8 cellular contexts compared by ENCODE assay signal in the genomic region with DNA sequence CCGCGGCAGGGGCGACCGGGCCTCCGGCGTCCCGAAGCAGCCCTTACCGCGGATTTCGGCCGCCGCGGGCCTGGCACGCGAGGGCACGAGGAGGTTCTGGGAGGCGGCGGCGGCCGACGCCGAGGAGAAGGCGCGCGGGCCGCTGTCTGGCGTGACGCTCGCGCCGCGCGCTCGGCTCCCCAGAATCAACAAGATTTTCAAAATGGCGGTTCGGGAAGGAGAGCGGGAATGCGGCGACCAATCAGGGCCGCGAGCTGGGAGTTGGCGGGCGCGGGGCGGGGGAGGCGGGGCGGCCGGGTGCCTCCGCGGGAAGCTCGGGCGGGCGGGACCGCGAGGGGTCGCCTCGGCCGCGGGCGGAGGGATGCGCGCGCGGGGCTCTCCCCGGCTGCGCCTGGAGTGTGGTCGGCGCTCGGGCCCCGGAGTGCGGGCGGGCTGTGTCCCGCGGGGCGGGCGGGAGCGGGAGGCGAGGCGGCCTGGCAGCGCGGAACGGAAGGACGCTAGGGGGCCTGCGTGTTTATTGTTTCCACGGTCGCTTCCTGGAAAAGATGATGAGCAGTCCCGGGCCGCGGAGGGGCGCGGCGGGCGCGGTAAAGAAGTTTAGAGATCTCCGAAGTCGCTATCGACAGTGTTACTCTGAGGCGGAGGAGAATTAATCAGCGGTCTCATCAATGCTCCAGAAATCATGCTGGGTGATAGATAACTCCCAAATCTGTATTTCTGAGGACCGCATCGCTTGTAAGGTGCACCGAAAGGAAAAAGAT. TPM values are rescaled to one million over a fixed set of nuclear protein-coding genes. Genes with fewer than 3 reads are reported as not detected.
DNase-seq lines count a peak whose midpoint lies in the region; ATAC-seq and TF ChIP-seq lines count a peak whose summit lies in the region.

Gene DEK (minus strand): TSS at position 193 of the 761 bp plus-strand sequence. CDS start 543 bp downstream, outside the sequence.

- H4K20me1 ChIP-seq in PC-3 (ENCODE audit: low read length), result peaks cover 37% of the 10 kb centered on the region

- H3K9me2 ChIP-seq in PC-3 (replicated peaks; ENCODE audit: low read length), result no peaks in the 10 kb centered on the region

- no peaks in the 10 kb centered on the region for H3K9me3 ChIP-seq in PC-3 (ENCODE audit: low read length)
- H3K9me3 ChIP-seq in esophagus (ENCODE audit: control insufficient read depth in 2 of 2, insufficient read depth in 1 of 2, low read depth in 1 of 2, low read length in 1 of 2), result no peaks in the 10 kb centered on the region
- H3K9me3 ChIP-seq in mucosa of stomach (ENCODE audit: control insufficient read depth, low read length), result no peaks in the 10 kb centered on the region

- no TSS peak for BruUV-seq in PC-3 (replicated peaks; lab: Mats Ljungman, UMichigan)

- H3K36me3 ChIP-seq in PC-3 (ENCODE audit: low read depth, low read length), result peaks cover 12% of the 10 kb centered on the region; the same call in 1 of the 2 replicates
- H3K36me3 ChIP-seq in esophagus (ENCODE audit: control insufficient read depth in 2 of 2, insufficient read depth in 2 of 2, low read length in 1 of 2), result no peaks in the 10 kb centered on the region
- H3K36me3 ChIP-seq in mucosa of stomach (ENCODE audit: control insufficient read depth, insufficient read depth, low read length), result no peaks in the 10 kb centered on the region

- POLR2A ChIA-PET in PC-3 (lab: Charles Lee; ENCODE audit: unreplicated experiment), result interaction anchor here (0.6 to 1.0 kb wide), 4 partner anchors 36 to 167 kb away, joined by 3 to 10 read pairs (median 7); partner anchors contain the start of gene RNF144B

- ATAC-seq in GM21529 (IDR thresholded peaks at IDR 0.05; ENCODE audit: unreplicated experiment) (peak; percentile 40), PC-3 (peak; percentile 51)

- no peaks in the 10 kb centered on the region for H3K27me3 ChIP-seq in PC-3 (ENCODE audit: low read length)
- no peaks in the 10 kb centered on the region for H3K27me3 ChIP-seq in esophagus (ENCODE audit: control insufficient read depth in 1 of 2, insufficient read depth in 2 of 2, low read length in 2 of 2)
- H3K27me3 ChIP-seq in mucosa of stomach (ENCODE audit: control insufficient read depth, insufficient read depth, low read length), result no peaks in the 10 kb centered on the region

- H3K79me2 ChIP-seq in PC-3 (ENCODE audit: low read length), result peaks cover 45% of the 10 kb centered on the region

- CTCF ChIA-PET in PC-3 (lab: Charles Lee), result interaction anchor here (0.6 kb wide), 4 partner anchors 15 to 692 kb away, joined by 3 to 9 read pairs (median 6); no protein-coding TSS in a partner anchor

- H3K27ac ChIP-seq in PC-3 (ENCODE audit: low read length) (peak within 1 kb of the TSS; percentile 75), esophagus (ENCODE audit: low read depth in 2 of 2, low read length in 1 of 2) (peak within 1 kb of the TSS; percentile 93 to 95)

- H3K4me1 ChIP-seq in PC-3 (ENCODE audit: insufficient read depth, low read length) (peaks cover 43% of the 10 kb centered on the region), esophagus (ENCODE audit: control insufficient read depth in 2 of 2, insufficient read depth in 2 of 2, low read length in 1 of 2) (peaks cover 2 to 7% of the 10 kb centered on the region in 2 donors), mucosa of stomach (ENCODE audit: control insufficient read depth, insufficient read depth, low read length) (peaks cover 26% of the 10 kb centered on the region)

- peak within 1 kb of the TSS; percentile 95 for H3K4me2 ChIP-seq in PC-3 (ENCODE audit: low read length)

- intact Hi-C loops in PC-3 (cut with micrococcal nuclease), result loop anchor here (2.0 to 5.0 kb wide), 5 partner anchors 50 to 238 kb away; partner anchors contain the start of genes KDM1B, RNF144B and TPMT

- peaks cover 5% of the 10 kb centered on the region for H3F3A ChIP-seq in PC-3 (ENCODE audit: low read length, unreplicated experiment)

- WGBS in esophagus, 2 donors, result 1% methylated on average over 55 to 102 of the region's 102 CpGs

- H3K9ac ChIP-seq in PC-3 (ENCODE audit: low read length) (peak within 1 kb of the TSS; percentile 97), mucosa of stomach (ENCODE audit: low read length) (peak within 1 kb of the TSS; percentile 87)

- peak within 1 kb of the TSS; percentile 92 for H2AFZ ChIP-seq in PC-3 (ENCODE audit: low read length)

- TF ChIP-seq CTCF in PC-3 (conservative IDR thresholded peaks at IDR 0.05; ENCODE audit: low read depth, low read length), result peak; percentile 54; the same call in 1 of the 2 replicates

- DNase-seq in DMS114 treated with DMSO at 0.1 percent for 48 hours (lab: John Stamatoyannopoulos, UW; ENCODE audit: unreplicated experiment) (peak; percentile 84), PC-3 (peak; percentile 80)
- DNase-seq in Jurkat, Clone E6-1 (ENCODE audit: low read depth, low spot score), result peak; percentile 71
- peak; percentile 92 for DNase-seq in activated T-cell treated with anti-CD3 and anti-CD28 coated beads, Interleukin-2, amount 50 U/mL, for 1 hour
- peak; percentile 88 for DNase-seq in stimulated activated CD8-positive, alpha-beta memory T cell treated with anti-CD3 and anti-CD28 coated beads, Interleukin-4, amount 100 ng/mL, for 48 hours

- peak within 1 kb of the TSS; percentile 85 for H3K4me3 ChIP-seq in Jurkat, Clone E6-1 (ENCODE audit: low read length)
- peak within 1 kb of the TSS; percentile 76 for H3K4me3 ChIP-seq in PC-3 (ENCODE audit: low read length)
- peak within 1 kb of the TSS; percentile 80 to 94 for H3K4me3 ChIP-seq in esophagus (ENCODE audit: low read depth in 1 of 2, low read length in 2 of 2)
- H3K4me3 ChIP-seq in mucosa of stomach (ENCODE audit: low read length), result peak within 1 kb of the TSS; percentile 83

RNA-seq across cellular contexts. Expression of gene DEK, which starts in this region (rescaled TPM):
- polyA plus RNA-seq in Jurkat, Clone E6-1 (2012; ENCODE audit: insufficient read depth, insufficient read length), result 152 TPM
- 155 and 170 TPM in 2 replicates for total RNA-seq in PC-3 (2014; rRNA removed)
- 10 to 100 TPM; 27.0 to 43.1 TPM for polyA plus RNA-seq in esophagus

Comparison
In these comparisons a context has a peak if more than half of its experiments do, and no peak if none do; other contexts are left out.
1. Peak in every context shown above with its lines: DNase-seq, ATAC-seq, H3K4me3 ChIP-seq and H3K27ac ChIP-seq.